In genomic region chr10:93993782-93994668, GRCh38 we compare ENCODE assay signal across 1 cellular context.
TF ChIP-seq lines count a peak whose summit lies in the region.

PLCE1 (plus strand) TSS chr10:93993931; CDS start chr10:94031047, 37,116 bp downstream.

TF ChIP-seq in HEK293, 187 proteins besides CTCF, POLR2A, EP300 and RAD21 (continued from another document and continues in another):
- TF ChIP-seq BCL11B (tag by site-specific recombination; IDR thresholded peaks at IDR 0.05; ENCODE audit: low read depth) (no peak), ZNF777 (tag by site-specific recombination; IDR thresholded peaks at IDR 0.05; ENCODE audit: borderline replicate concordance) (peak; percentile 77; the same call in 1 of the 2 replicates), ZNF596 (tag by site-specific recombination; IDR thresholded peaks at IDR 0.05) (no peak), KLF17 (tag by site-specific recombination; IDR thresholded peaks at IDR 0.05) (0 out of 2 replicates have a peak, but pooled peaks have one; percentile 61), ZNF140 (tag by site-specific recombination; IDR thresholded peaks at IDR 0.05) (no peak), SP3 (tag by site-specific recombination; IDR thresholded peaks at IDR 0.05) (no peak), SALL2 (tag by site-specific recombination; IDR thresholded peaks at IDR 0.05; ENCODE audit: borderline replicate concordance) (no peak), ZNF174 (tag by site-specific recombination; IDR thresholded peaks at IDR 0.05) (no peak), ZNF423 (tag by site-specific recombination; IDR thresholded peaks at IDR 0.05) (peak; percentile 78), ZNF610 (tag by site-specific recombination; IDR thresholded peaks at IDR 0.05; ENCODE audit: borderline replicate concordance) (no peak), YY2 (tag by site-specific recombination; IDR thresholded peaks at IDR 0.05) (no peak), ZNF280C (tag by site-specific recombination; IDR thresholded peaks at IDR 0.05) (no peak), ZNF791 (tag by site-specific recombination; IDR thresholded peaks at IDR 0.05) (no peak), ZNF302 (tag by site-specific recombination; IDR thresholded peaks at IDR 0.05; ENCODE audit: low read depth) (no peak), ZNF18 (tag by site-specific recombination; IDR thresholded peaks at IDR 0.05) (no peak), ZBTB1 (tag by site-specific recombination; IDR thresholded peaks at IDR 0.05) (no peak), REST (tag by site-specific recombination; IDR thresholded peaks at IDR 0.05) (peak; percentile 31; the same call in 1 of the 2 replicates), ZNF146 (tag by site-specific recombination; IDR thresholded peaks at IDR 0.05) (no peak), ZNF558 (tag by site-specific recombination; IDR thresholded peaks at IDR 0.05) (no peak), HOXC10 (CRISPR knock-in tag; IDR thresholded peaks at IDR 0.05) (0 out of 2 replicates have a peak, but pooled peaks have one; percentile 44), PRDM1 (tag by site-specific recombination; IDR thresholded peaks at IDR 0.05) (peak; percentile 59), ZSCAN4 (tag by site-specific recombination; IDR thresholded peaks at IDR 0.05) (no peak), PRDM6 (tag by site-specific recombination; IDR thresholded peaks at IDR 0.05) (no peak), ZNF501 (tag by site-specific recombination; IDR thresholded peaks at IDR 0.05) (peak; percentile 57; the same call in 1 of the 2 replicates), ZNF747 (tag by site-specific recombination; IDR thresholded peaks at IDR 0.05) (no peak), GFI1B (tag by site-specific recombination; IDR thresholded peaks at IDR 0.05) (no peak), ZNF704 (tag by site-specific recombination; IDR thresholded peaks at IDR 0.05) (no peak), ZNF155 (tag by site-specific recombination; IDR thresholded peaks at IDR 0.05) (no peak), ZNF202 (tag by site-specific recombination; IDR thresholded peaks at IDR 0.05; ENCODE audit: borderline replicate concordance) (no peak), GLIS2 (tag by site-specific recombination; IDR thresholded peaks at IDR 0.05) (peak; percentile 72), ZBTB8A (tag by site-specific recombination; IDR thresholded peaks at IDR 0.05) (peak; percentile 94), SP7 (tag by site-specific recombination; IDR thresholded peaks at IDR 0.05) (0 out of 2 replicates have a peak, but pooled peaks have one; percentile 42), ZNF776 (tag by site-specific recombination; IDR thresholded peaks at IDR 0.05; ENCODE audit: borderline replicate concordance) (no peak), ZNF510 (tag by site-specific recombination; IDR thresholded peaks at IDR 0.05; ENCODE audit: insufficient replicate concordance) (no peak), KLF10 (tag by site-specific recombination; IDR thresholded peaks at IDR 0.05) (no peak), ZNF513 (tag by site-specific recombination; IDR thresholded peaks at IDR 0.05) (no peak), ZFHX2 (tag by site-specific recombination; conservative IDR thresholded peaks at IDR 0.05) (no peak), ZNF670 (tag by site-specific recombination; IDR thresholded peaks at IDR 0.05; ENCODE audit: low read depth) (no peak), PRDM10 (tag by site-specific recombination; IDR thresholded peaks at IDR 0.05) (no peak), ZNF768 (tag by site-specific recombination; IDR thresholded peaks at IDR 0.05) (no peak), ZBTB10 (tag by site-specific recombination; IDR thresholded peaks at IDR 0.05) (no peak)
